ENCODE assay signal across 5 cellular contexts in genomic region chr7:73166152-73166551, GRCh38.
DNase-seq lines count a peak whose midpoint lies in the region; ATAC-seq, FAIRE-seq and TF ChIP-seq lines count a peak whose summit lies in the region.
"Not testable (repeated sequence)": the region's sequence is repeated elsewhere in the genome, so short reads cannot be mapped to it uniquely, and the experiment has no call there.

No MANE protein-coding gene starts in this region.

- not testable (repeated sequence) for H3K4me3 ChIP-seq in A549, body of pancreas, mucosa of descending colon, pancreas

- not testable (repeated sequence) for H3K27me3 ChIP-seq in body of pancreas, pancreas

- not testable (repeated sequence) for H3K27ac ChIP-seq in A549, body of pancreas, pancreas

- not testable (repeated sequence) for H3K4me1 ChIP-seq in A549; body of pancreas; mucosa of descending colon (ENCODE audit: low read depth); pancreas

- TF ChIP-seq EP300 in A549 (IDR thresholded peaks at IDR 0.05) = not testable (repeated sequence)

- ATAC-seq in A549 (peak; percentile 35 to 52; a peak in 4 of 6 replicates), body of pancreas (peak; percentile 84), left colon (peak; percentile 93), mucosa of descending colon (peak; percentile 84), pancreas (peak; percentile 59 to 85 (median 70))

- TF ChIP-seq RAD21 in A549 (conservative IDR thresholded peaks at IDR 0.05 in 1 of 2, IDR thresholded peaks at IDR 0.05 in 1 of 2) = not testable (repeated sequence)

- not testable (repeated sequence) for FAIRE-seq in A549 (lab: Jason Lieb, UNC); pancreas (lab: Jason Lieb, UNC)

- not testable (repeated sequence) for TF ChIP-seq CTCF in A549 (IDR thresholded peaks at IDR 0.05); body of pancreas (IDR thresholded peaks at IDR 0.05); mucosa of descending colon (IDR thresholded peaks at IDR 0.05); pancreas (IDR thresholded peaks at IDR 0.05)

- intact Hi-C loops in body of pancreas (cut with DNase I); left colon (cut with DNase I, micrococcal nuclease); mucosa of descending colon (cut with DNase I, micrococcal nuclease); pancreas (cut with DNase I): not testable (repeated sequence)

- WGBS in A549 (ENCODE audit: missing lambda C conversion rate) = no CpG with 5 or more reads among the region's 5 CpGs
- no CpG with 5 or more reads among the region's 5 CpGs for WGBS in body of pancreas, 2 donors
- WGBS in pancreas, 2 donors = no CpG with 5 or more reads among the region's 5 CpGs

- not testable (repeated sequence) for H3K36me3 ChIP-seq in body of pancreas (replicated peaks in 1 of 2; ENCODE audit: insufficient read depth in 1 of 2, low read depth in 2 of 2); mucosa of descending colon (ENCODE audit: low read depth); pancreas

- CTCF ChIA-PET in A549 (lab: Yijun Ruan, JAX) = not testable (repeated sequence)

- not testable (repeated sequence) for H3K9me3 ChIP-seq in A549, body of pancreas, mucosa of descending colon, pancreas

- TF ChIP-seq POLR2A in A549 (IDR thresholded peaks at IDR 0.05; ENCODE audit: low read length); body of pancreas (IDR thresholded peaks at IDR 0.05): not testable (repeated sequence)

- POLR2A ChIA-PET in A549 (lab: Yijun Ruan, JAX) = not testable (repeated sequence)

- DNase-seq in A549 (ENCODE audit: low read depth in 1 of 2, low spot score in 1 of 2); body of pancreas; left colon; mucosa of descending colon; pancreas: not testable (repeated sequence)

- not testable (repeated sequence) for H3K4me2 ChIP-seq in A549
